ENCODE assay signal across 13 cellular contexts in genomic region chr14:93375673-93376156, GRCh38. TPM values are rescaled to one million over a fixed set of nuclear protein-coding genes. Genes with fewer than 3 reads are reported as not detected.
A peak's percentile ranks its signal among the peaks of the same experiment; 100 is the strongest.
DNase-seq lines count a peak whose midpoint lies in the region; ATAC-seq, FAIRE-seq and TF ChIP-seq lines count a peak whose summit lies in the region.
"Had no signal": no experiment of that assay in that cellular context is flagged by ENCODE, and none has a peak within 500 bp of the region (broad histone marks: within the 10 kb centered on the region; RNA-seq: fewer than 3 reads in every experiment).

No MANE protein-coding gene starts in this region.

- H3K79me2 ChIP-seq in GM23338 (replicated peaks; ENCODE audit: insufficient read depth) = no peaks in the 10 kb centered on the region

- H3K4me1 ChIP-seq in esophagus squamous epithelium (no peaks in the 10 kb centered on the region), GM23338 (ENCODE audit: insufficient read depth) (no peaks in the 10 kb centered on the region)
- H3K4me1 ChIP-seq: stomach had no signal

- no peak overlapping the region for H3K4me2 ChIP-seq in GM23338

- H2AFZ ChIP-seq in GM23338 = no peak overlapping the region

- H3K27ac ChIP-seq in esophagus squamous epithelium (no peak overlapping the region), GM23338 (ENCODE audit: low read depth) (no peak overlapping the region)
- H3K27ac ChIP-seq: SK-N-MC, stomach had no signal

- H3K4me1 Mint-ChIP-seq in GM23338 (no peaks in the 10 kb centered on the region), glutamatergic neuron (ENCODE audit: low read depth, unreplicated experiment) (no peaks in the 10 kb centered on the region)

- no peaks in the 10 kb centered on the region for H3F3A ChIP-seq in GM23338 (replicated peaks; ENCODE audit: low read depth)

- H3K36me3 ChIP-seq in esophagus squamous epithelium (no peaks in the 10 kb centered on the region), GM23338 (ENCODE audit: insufficient read depth) (no peaks in the 10 kb centered on the region)
- H3K36me3 ChIP-seq: stomach had no signal

- TF ChIP-seq POLR2A in esophagus squamous epithelium (IDR thresholded peaks at IDR 0.05) = no peak

- TF ChIP-seq CTCF in esophagus squamous epithelium (IDR thresholded peaks at IDR 0.05) (no peak), GM23338 (conservative IDR thresholded peaks at IDR 0.05; ENCODE audit: low read depth in 2 of 2) (no peak), glutamatergic neuron (IDR thresholded peaks at IDR 0.05; ENCODE audit: partially characterized antibody, unreplicated experiment) (no peak)

- no peaks in the 10 kb centered on the region for H3K9me2 ChIP-seq in GM23338 (ENCODE audit: insufficient read depth)

- WGBS in esophagus squamous epithelium, 2 donors = 70 to 71% methylated on average over 6 of the region's 6 CpGs

- H3K9me3 Mint-ChIP-seq in GM23338 = peaks cover 3% of the 10 kb centered on the region; the same call in 2 of the 3 replicates
- peaks cover 3% of the 10 kb centered on the region for H3K9me3 Mint-ChIP-seq in glutamatergic neuron (ENCODE audit: unreplicated experiment)

- DNase-seq in esophagus squamous epithelium (lab: John Stamatoyannopoulos, UW) = peak; percentile 1
- no peak for DNase-seq in RCC 7860 (ENCODE audit: low spot score)
- DNase-seq in inferior parietal cortex (ENCODE audit: extremely low spot score) = no peak
- DNase-seq in GM23338 (ENCODE audit: low spot score) = no peak
- no peak for DNase-seq in glutamatergic neuron
- DNase-seq: activated effector memory CD4-positive, alpha-beta T cell treated with Interleukin-2 at 50 U/mL for 16 hours; stomach had no signal

- H3K36me3 Mint-ChIP-seq in GM23338 (ENCODE audit: low read depth) = no peaks in the 10 kb centered on the region
- peaks cover 12% of the 10 kb centered on the region for H3K36me3 Mint-ChIP-seq in glutamatergic neuron (ENCODE audit: unreplicated experiment)

- H3K4me3 Mint-ChIP-seq in GM23338 (no peak overlapping the region), glutamatergic neuron (ENCODE audit: unreplicated experiment) (no peak overlapping the region)

- no peak overlapping the region for H3K27ac Mint-ChIP-seq in GM23338
- H3K27ac Mint-ChIP-seq in glutamatergic neuron (ENCODE audit: unreplicated experiment) = no peak overlapping the region

- H4K20me1 ChIP-seq in GM23338 (replicated peaks; ENCODE audit: insufficient read depth) = no peaks in the 10 kb centered on the region

- no peak for FAIRE-seq in RCC 7860 (lab: Jason Lieb, UNC)
- FAIRE-seq: endometrium, islet of Langerhans had no signal

- H3K27me3 ChIP-seq in esophagus squamous epithelium (no peaks in the 10 kb centered on the region), GM23338 (ENCODE audit: insufficient read depth) (no peaks in the 10 kb centered on the region)
- H3K27me3 ChIP-seq: stomach had no signal

- H3K9me3 ChIP-seq in esophagus squamous epithelium = no peaks in the 10 kb centered on the region
- H3K9me3 ChIP-seq: stomach had no signal

- no peaks in the 10 kb centered on the region for H3K27me3 Mint-ChIP-seq in GM23338 (ENCODE audit: insufficient read depth, low read depth, poor library complexity)
- no peaks in the 10 kb centered on the region for H3K27me3 Mint-ChIP-seq in glutamatergic neuron (ENCODE audit: unreplicated experiment)

- H3K4me3 ChIP-seq in esophagus squamous epithelium (no peak overlapping the region), GM23338 (no peak overlapping the region)
- H3K4me3 ChIP-seq: SK-N-MC, stomach had no signal

- ATAC-seq in GM18870 (IDR thresholded peaks at IDR 0.05; ENCODE audit: unreplicated experiment) = peak; percentile 91
- ATAC-seq in GM21737 (IDR thresholded peaks at IDR 0.05; ENCODE audit: unreplicated experiment) = peak; percentile 93
- ATAC-seq in HG03457 (IDR thresholded peaks at IDR 0.05; ENCODE audit: unreplicated experiment) = peak; percentile 89
- no peak for ATAC-seq in GM23338

- intact Hi-C loops in esophagus squamous epithelium (cut with DNase I) = no loop called here

TF ChIP-seq in GM23338, 12 proteins besides CTCF, POLR2A, EP300 and RAD21 (continues in another document):
- TF ChIP-seq NANOG (IDR thresholded peaks at IDR 0.05; ENCODE audit: borderline replicate concordance) (no peak), EZH2 (IDR thresholded peaks at IDR 0.05; ENCODE audit: low read depth, unreplicated experiment) (no peak), POLR2AphosphoS5 (IDR thresholded peaks at IDR 0.05; ENCODE audit: low read depth) (no peak), EZH2phosphoT487 (IDR thresholded peaks at IDR 0.05; ENCODE audit: unreplicated experiment) (no peak), ZNF331 (CRISPR knock-in tag; IDR thresholded peaks at IDR 0.05; ENCODE audit: low read depth) (no peak), STAT1 (IDR thresholded peaks at IDR 0.05; ENCODE audit: unreplicated experiment) (no peak), REST (IDR thresholded peaks at IDR 0.05; ENCODE audit: unreplicated experiment) (no peak)

RNA-seq across cellular contexts. Expression of gene COX8C, which starts 28.7 kb away (rescaled TPM):
- not detected for total RNA-seq in esophagus squamous epithelium
- not detected in 2 replicates for total RNA-seq in GM23338 (2014; rRNA removed; shearing (Covaris generic))
- polyA plus RNA-seq in GM23338 (2016; fragmentation: Nextera tagmentation; extraction: Ambion mirVana) = 0.73 TPM in 1 of 2 replicates, not detected in the other
- not detected for total RNA-seq in glutamatergic neuron (ENCODE audit: unreplicated experiment)
- total RNA-seq: stomach had no signal
- polyA plus RNA-seq: stomach had no signal

RNA-seq across cellular contexts. Expression of gene BTBD7, which starts 42.9 kb away (rescaled TPM):
- 10 to 100 TPM; 17.9 to 30.5 (median 20.9) TPM for total RNA-seq in esophagus squamous epithelium
- total RNA-seq in GM23338 (2014; rRNA removed; shearing (Covaris generic)) = 31.3 and 32.8 TPM in 2 replicates
- polyA plus RNA-seq in GM23338 (2016; fragmentation: Nextera tagmentation; extraction: Ambion mirVana) = 24.4 and 28.9 TPM in 2 replicates
- 41.1 TPM for total RNA-seq in glutamatergic neuron (ENCODE audit: unreplicated experiment)

RNA-seq across cellular contexts. Expression of gene UNC79, which starts 55.0 kb away (rescaled TPM):
- total RNA-seq in esophagus squamous epithelium = under 1 TPM in 1 of 4 donors, not detected in 3; under 0.01 TPM
- 3.3 and 3.6 TPM in 2 replicates for total RNA-seq in GM23338 (2014; rRNA removed; shearing (Covaris generic))
- 1.2 and 1.8 TPM in 2 replicates for polyA plus RNA-seq in GM23338 (2016; fragmentation: Nextera tagmentation; extraction: Ambion mirVana)
- 29.5 TPM for total RNA-seq in glutamatergic neuron (ENCODE audit: unreplicated experiment)
